1 cellular context compared by ENCODE assay signal in genomic region chr12:53378705-53379388, GRCh38.
TF ChIP-seq lines count a peak whose summit lies in the region.

No MANE protein-coding gene starts in this region.

TF ChIP-seq in A549, 52 proteins besides CTCF, POLR2A, EP300 and RAD21 (continued from another document):
- no peak for TF ChIP-seq EHMT2 (IDR thresholded peaks at IDR 0.05; ENCODE audit: low read depth)
- TF ChIP-seq HMGXB4 (CRISPR knock-in tag; IDR thresholded peaks at IDR 0.05; ENCODE audit: borderline replicate concordance): 0 out of 2 replicates have a peak, but pooled peaks have one; percentile 33
- peak; percentile 77 to 84; a peak in 3 of 5 replicates for TF ChIP-seq JUN (IDR thresholded peaks at IDR 0.05)
- no peak for TF ChIP-seq CHD4 (IDR thresholded peaks at IDR 0.05; ENCODE audit: borderline replicate concordance)
- TF ChIP-seq RCOR1 (IDR thresholded peaks at IDR 0.05; ENCODE audit: low read depth, low read length): no peak
